In genomic region chr6:3587660-3588059, GRCh38 we compare ENCODE assay signal across 11 cellular contexts.
"Had no signal": no experiment of that assay in that cellular context is flagged by ENCODE, and none has a peak within 500 bp of the region (broad histone marks: within the 10 kb centered on the region; RNA-seq: fewer than 3 reads in every experiment).

No MANE protein-coding gene starts in this region.

- H3K36me3 ChIP-seq: HAP-1 had no signal

- H3K4me3 ChIP-seq: GM23248, GM23338, HAP-1 had no signal

- H3K9ac ChIP-seq: GM23248 had no signal

- H3K27ac ChIP-seq: GM23248 had no signal

- FAIRE-seq: H1, H54 had no signal

- H2AFZ ChIP-seq: GM23248, GM23338 had no signal

- DNase-seq: GM23248, GOT3, H7, H9, HCEC 1CT, HFFc6 had no signal

- ATAC-seq: GM23338, HCT116 had no signal

- H3K9me3 ChIP-seq: HAP-1 had no signal

- H3K4me2 ChIP-seq: GM23338 had no signal
